Comparison of ENCODE assay signal across 1 cellular context in the genomic region with DNA sequence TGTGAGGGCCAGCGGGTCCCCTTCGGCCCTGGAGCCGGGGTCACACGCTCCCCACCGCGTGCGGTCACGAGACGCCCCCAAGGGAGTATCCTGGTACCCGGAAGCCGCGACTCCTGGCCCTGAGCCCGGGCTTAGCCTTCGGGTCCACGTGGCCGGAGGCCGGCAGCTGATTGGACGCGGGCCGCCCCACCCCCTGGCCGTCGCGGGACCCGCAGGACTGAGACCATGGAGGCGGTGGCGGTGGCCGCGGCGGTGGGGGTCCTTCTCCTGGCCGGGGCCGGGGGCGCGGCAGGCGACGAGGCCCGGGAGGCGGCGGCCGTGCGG.
TF ChIP-seq lines count a peak whose summit lies in the region.

A gene (plus strand): TSS at position 194 of the 324 bp plus-strand sequence. CDS start 32 bp downstream, at position 226.

TF ChIP-seq in HCT116, 20 proteins besides CTCF, POLR2A, EP300 and RAD21 (continued from another document):
- TF ChIP-seq, protein P1, sequence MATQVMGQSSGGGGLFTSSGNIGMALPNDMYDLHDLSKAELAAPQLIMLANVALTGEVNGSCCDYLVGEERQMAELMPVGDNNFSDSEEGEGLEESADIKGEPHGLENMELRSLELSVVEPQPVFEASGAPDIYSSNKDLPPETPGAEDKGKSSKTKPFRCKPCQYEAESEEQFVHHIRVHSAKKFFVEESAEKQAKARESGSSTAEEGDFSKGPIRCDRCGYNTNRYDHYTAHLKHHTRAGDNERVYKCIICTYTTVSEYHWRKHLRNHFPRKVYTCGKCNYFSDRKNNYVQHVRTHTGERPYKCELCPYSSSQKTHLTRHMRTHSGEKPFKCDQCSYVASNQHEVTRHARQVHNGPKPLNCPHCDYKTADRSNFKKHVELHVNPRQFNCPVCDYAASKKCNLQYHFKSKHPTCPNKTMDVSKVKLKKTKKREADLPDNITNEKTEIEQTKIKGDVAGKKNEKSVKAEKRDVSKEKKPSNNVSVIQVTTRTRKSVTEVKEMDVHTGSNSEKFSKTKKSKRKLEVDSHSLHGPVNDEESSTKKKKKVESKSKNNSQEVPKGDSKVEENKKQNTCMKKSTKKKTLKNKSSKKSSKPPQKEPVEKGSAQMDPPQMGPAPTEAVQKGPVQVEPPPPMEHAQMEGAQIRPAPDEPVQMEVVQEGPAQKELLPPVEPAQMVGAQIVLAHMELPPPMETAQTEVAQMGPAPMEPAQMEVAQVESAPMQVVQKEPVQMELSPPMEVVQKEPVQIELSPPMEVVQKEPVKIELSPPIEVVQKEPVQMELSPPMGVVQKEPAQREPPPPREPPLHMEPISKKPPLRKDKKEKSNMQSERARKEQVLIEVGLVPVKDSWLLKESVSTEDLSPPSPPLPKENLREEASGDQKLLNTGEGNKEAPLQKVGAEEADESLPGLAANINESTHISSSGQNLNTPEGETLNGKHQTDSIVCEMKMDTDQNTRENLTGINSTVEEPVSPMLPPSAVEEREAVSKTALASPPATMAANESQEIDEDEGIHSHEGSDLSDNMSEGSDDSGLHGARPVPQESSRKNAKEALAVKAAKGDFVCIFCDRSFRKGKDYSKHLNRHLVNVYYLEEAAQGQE (IDR thresholded peaks at IDR 0.05; ENCODE audit: low read depth): no peak
- TF ChIP-seq ZNF274 (IDR thresholded peaks at IDR 0.05; ENCODE audit: low read depth, low read length) (no peak), EZH2phosphoT487 (IDR thresholded peaks at IDR 0.05; ENCODE audit: borderline replicate concordance) (no peak)
